In genomic region chr5:107373511-107374263, GRCh38 we compare ENCODE assay signal across 11 cellular contexts.
A peak's percentile ranks its signal among the peaks of the same experiment; 100 is the strongest.
DNase-seq lines count a peak whose midpoint lies in the region; ATAC-seq, FAIRE-seq and TF ChIP-seq lines count a peak whose summit lies in the region.
"Had no signal": no experiment of that assay in that cellular context is flagged by ENCODE, and none has a peak within 500 bp of the region (broad histone marks: within the 10 kb centered on the region; RNA-seq: fewer than 3 reads in every experiment).

No MANE protein-coding gene starts in this region.

- H3K4me1 Mint-ChIP-seq in central memory CD8-positive, alpha-beta T cell, result no peaks in the 10 kb centered on the region
- H3K4me1 Mint-ChIP-seq in Caco-2 (ENCODE audit: low read depth, unreplicated experiment), result no peaks in the 10 kb centered on the region

- CTCF ChIA-PET in Caco-2 (lab: Charles Lee), result no interaction called here

- POLR2A ChIA-PET in Caco-2 (lab: Charles Lee), result no interaction called here

- H3K4me3 ChIP-seq in Caco-2 (ENCODE audit: low read depth, low read length) (no peak overlapping the region), kidney (ENCODE audit: low read length in 2 of 2) (no peak overlapping the region)

- H3K36me3 ChIP-seq in Caco-2 (ENCODE audit: control insufficient read depth, insufficient read depth, low read length) (no peaks in the 10 kb centered on the region), kidney (ENCODE audit: control insufficient read depth in 1 of 2, insufficient read depth in 2 of 2, low read length in 2 of 2) (no peaks in the 10 kb centered on the region)

- H3K9ac ChIP-seq in kidney (ENCODE audit: low read length in 2 of 2), result no peak overlapping the region

- H3K27ac Mint-ChIP-seq in central memory CD8-positive, alpha-beta T cell (ENCODE audit: low read depth), result peak overlapping the region; percentile 49
- H3K27ac Mint-ChIP-seq in Caco-2 (ENCODE audit: unreplicated experiment), result no peak overlapping the region
- H3K27ac Mint-ChIP-seq: CD8-positive, alpha-beta T cell; T-helper 2 cell treated with Interferon-gamma antibody and Interleukin-4, amounts not matched to agents 5 μg/mL and 100 μg/mL, for 36 hours had no signal

- TF ChIP-seq CTCF in Caco-2 (IDR thresholded peaks at IDR 0.05; ENCODE audit: insufficient read depth in 1 of 2, low read depth in 1 of 2, low read length in 1 of 2, severe bottlenecking in 1 of 2, unreplicated experiment in 1 of 2) (no peak), kidney (IDR thresholded peaks at IDR 0.05; ENCODE audit: borderline replicate concordance, extremely low read depth, insufficient read depth) (no peak)

- H3K27ac ChIP-seq in kidney (ENCODE audit: low read depth in 2 of 2, low read length in 2 of 2), result no peak overlapping the region

- ATAC-seq in GM18861 (IDR thresholded peaks at IDR 0.05; ENCODE audit: unreplicated experiment) (peak; percentile 75), GM21576 (IDR thresholded peaks at IDR 0.05; ENCODE audit: unreplicated experiment) (peak; percentile 74), HG03139 (IDR thresholded peaks at IDR 0.05; ENCODE audit: unreplicated experiment) (peak; percentile 69)
- no peak for ATAC-seq in central memory CD8-positive, alpha-beta T cell (replicated peaks; ENCODE audit: extremely low read depth, poor library complexity, severe bottlenecking)
- ATAC-seq: CD8-positive, alpha-beta T cell had no signal

- no peaks in the 10 kb centered on the region for H3K27me3 Mint-ChIP-seq in central memory CD8-positive, alpha-beta T cell
- no peaks in the 10 kb centered on the region for H3K27me3 Mint-ChIP-seq in Caco-2 (ENCODE audit: insufficient read depth, unreplicated experiment)

- H3K4me3 Mint-ChIP-seq in central memory CD8-positive, alpha-beta T cell, result no peak overlapping the region
- no peak overlapping the region for H3K4me3 Mint-ChIP-seq in Caco-2 (ENCODE audit: unreplicated experiment)
- H3K4me3 Mint-ChIP-seq: CD8-positive, alpha-beta T cell; T-helper 2 cell treated with Interferon-gamma antibody and Interleukin-4, amounts not matched to agents 5 μg/mL and 100 μg/mL, for 36 hours had no signal

- FAIRE-seq in kidney (lab: Jason Lieb, UNC), result no peak

- DNase-seq in central memory CD8-positive, alpha-beta T cell (ENCODE audit: low spot score in 2 of 2), result no peak
- DNase-seq in Caco-2 (no peak), Kasumi-1 (lab: John Stamatoyannopoulos, UW) (no peak), COLO668 (lab: John Stamatoyannopoulos, UW; ENCODE audit: unreplicated experiment) (no peak), kidney (no peak)
- DNase-seq: CD8-positive, alpha-beta T cell; NCI-H774 had no signal

- no peaks in the 10 kb centered on the region for H3K36me3 Mint-ChIP-seq in central memory CD8-positive, alpha-beta T cell (ENCODE audit: insufficient read depth)
- H3K36me3 Mint-ChIP-seq in Caco-2 (ENCODE audit: insufficient read depth, unreplicated experiment), result no peaks in the 10 kb centered on the region
- H3K36me3 Mint-ChIP-seq: CD8-positive, alpha-beta T cell had no signal

- no peaks in the 10 kb centered on the region for H3K4me1 ChIP-seq in Caco-2
- H3K4me1 ChIP-seq in kidney (ENCODE audit: control insufficient read depth in 1 of 2, insufficient read depth in 1 of 2, low read depth in 1 of 2, low read length in 2 of 2), result no peaks in the 10 kb centered on the region

- no peaks in the 10 kb centered on the region for H3K9me3 Mint-ChIP-seq in central memory CD8-positive, alpha-beta T cell
- H3K9me3 Mint-ChIP-seq in Caco-2 (ENCODE audit: unreplicated experiment), result no peaks in the 10 kb centered on the region
- H3K9me3 Mint-ChIP-seq: CD8-positive, alpha-beta T cell; T-helper 2 cell treated with Interferon-gamma antibody and Interleukin-4, amounts not matched to agents 5 μg/mL and 100 μg/mL, for 36 hours had no signal

- no TSS peak for BruUV-seq in Caco-2 (replicated peaks; lab: Mats Ljungman, UMichigan)

- intact Hi-C loops in Caco-2 (cut with micrococcal nuclease; ENCODE audit: unreplicated experiment) (no loop called here), kidney (cut with DNase I) (no loop called here)

- H3K9me3 ChIP-seq in Caco-2 (no peaks in the 10 kb centered on the region), kidney (ENCODE audit: control insufficient read depth in 1 of 2, low read length in 2 of 2) (no peaks in the 10 kb centered on the region)

- H3K27me3 ChIP-seq in Caco-2 (replicated peaks; ENCODE audit: control insufficient read depth, insufficient read depth, low read length), result no peaks in the 10 kb centered on the region
